Comparison of ENCODE assay signal across 22 cellular contexts in genomic region chr16:56233795-56234566, GRCh38. TPM values are rescaled to one million over a fixed set of nuclear protein-coding genes. Genes with fewer than 3 reads are reported as not detected.
DNase-seq lines count a peak whose midpoint lies in the region; ATAC-seq and TF ChIP-seq lines count a peak whose summit lies in the region.
"Had no signal": no experiment of that assay in that cellular context is flagged by ENCODE, and none has a peak within 500 bp of the region (broad histone marks: within the 10 kb centered on the region; RNA-seq: fewer than 3 reads in every experiment).

No MANE protein-coding gene starts in this region.

- CTCF ChIA-PET in MCF 10A (lab: Yijun Ruan, JAX): interaction anchor here (1.1 to 1.5 kb wide), 3 partner anchors 9 to 193 kb away, joined by 3 to 5 read pairs (median 4); no protein-coding TSS in a partner anchor
- CTCF ChIA-PET in mammary epithelial cell (lab: Charles Lee; ENCODE audit: low non-redundant PET): no interaction called here

- no peaks in the 10 kb centered on the region for H3K79me2 ChIP-seq in mammary epithelial cell (ENCODE audit: insufficient read depth, low read length)

- no peaks in the 10 kb centered on the region for H3K36me3 ChIP-seq in mammary epithelial cell (ENCODE audit: insufficient read depth, low read length)
- H3K36me3 ChIP-seq in liver (ENCODE audit: control insufficient read depth in 4 of 4, insufficient read depth in 3 of 4, low read depth in 1 of 4, low read length in 3 of 4): no peaks in the 10 kb centered on the region
- H3K36me3 ChIP-seq in upper lobe of right lung: no peaks in the 10 kb centered on the region

- H2AFZ ChIP-seq in mammary epithelial cell (ENCODE audit: low read depth, low read length): no peak overlapping the region

- intact Hi-C loops in MCF 10A (cut with micrococcal nuclease) (no loop called here), mammary epithelial cell (cut with micrococcal nuclease) (no loop called here), upper lobe of right lung (cut with DNase I) (no loop called here)

- H3K4me3 Mint-ChIP-seq in MCF 10A (ENCODE audit: unreplicated experiment): no peak overlapping the region
- H3K4me3 Mint-ChIP-seq in central memory CD8-positive, alpha-beta T cell: no peak overlapping the region

- 22% methylated on average over 1 of the region's 2 CpGs for WGBS in mammary epithelial cell (ENCODE audit: low coverage, missing lambda C conversion rate)
- WGBS in liver: 28% methylated on average over 2 of the region's 2 CpGs

- BruUV-seq in MCF 10A (replicated peaks; lab: Mats Ljungman, UMichigan) (no TSS peak), mammary epithelial cell (replicated peaks; lab: Mats Ljungman, UMichigan) (no TSS peak)

- H3K9me3 ChIP-seq in mammary epithelial cell (replicated peaks; ENCODE audit: insufficient read depth, low read length): no peaks in the 10 kb centered on the region
- no peaks in the 10 kb centered on the region for H3K9me3 ChIP-seq in liver (ENCODE audit: control insufficient read depth in 4 of 4, low read length in 3 of 4)
- H3K9me3 ChIP-seq in upper lobe of right lung: no peaks in the 10 kb centered on the region

- no peak for ATAC-seq in central memory CD8-positive, alpha-beta T cell (replicated peaks; ENCODE audit: extremely low read depth, poor library complexity, severe bottlenecking)
- peak; percentile 22 for ATAC-seq in upper lobe of right lung
- ATAC-seq in HG02571 (IDR thresholded peaks at IDR 0.05; ENCODE audit: unreplicated experiment): no peak
- ATAC-seq: HCT116 had no signal

- no peak overlapping the region for H3K27ac Mint-ChIP-seq in MCF 10A (ENCODE audit: low read depth, unreplicated experiment)
- H3K27ac Mint-ChIP-seq in central memory CD8-positive, alpha-beta T cell (ENCODE audit: low read depth): peak overlapping the region; percentile 70

- POLR2A ChIA-PET in MCF 10A (lab: Yijun Ruan, JAX): interaction anchor here (0.9 to 1.3 kb wide), 3 partner anchors 11 to 125 kb away, joined by 3 to 5 read pairs (median 3); no protein-coding TSS in a partner anchor

- H3K27ac ChIP-seq in mammary epithelial cell (ENCODE audit: insufficient read depth, low read depth, low read length) (no peak overlapping the region), liver (ENCODE audit: low read depth in 1 of 2, low read length in 2 of 2) (peak overlapping the region; percentile 45 to 71), upper lobe of right lung (no peak overlapping the region)

- no peaks in the 10 kb centered on the region for H3K27me3 Mint-ChIP-seq in MCF 10A (ENCODE audit: insufficient read depth, unreplicated experiment)
- H3K27me3 Mint-ChIP-seq in central memory CD8-positive, alpha-beta T cell: no peaks in the 10 kb centered on the region

- H3K27me3 ChIP-seq in mammary epithelial cell (ENCODE audit: insufficient read depth, low read length) (peaks cover 3% of the 10 kb centered on the region), liver (ENCODE audit: control insufficient read depth in 4 of 4, insufficient read depth in 4 of 4, low read length in 3 of 4) (no peaks in the 10 kb centered on the region), upper lobe of right lung (no peaks in the 10 kb centered on the region)

- TF ChIP-seq CTCF in MCF 10A (IDR thresholded peaks at IDR 0.05; ENCODE audit: unreplicated experiment) (no peak), mammary epithelial cell (conservative IDR thresholded peaks at IDR 0.05 in 1 of 2, IDR thresholded peaks at IDR 0.05 in 1 of 2; ENCODE audit: extremely low read depth in 1 of 2, insufficient read depth in 1 of 2, low read depth in 1 of 2, low read length in 2 of 2) (no peak), liver (IDR thresholded peaks at IDR 0.05; ENCODE audit: low read depth, low read length, missing input control) (no peak), upper lobe of right lung (IDR thresholded peaks at IDR 0.05) (no peak)

- H3K4me2 ChIP-seq in mammary epithelial cell (ENCODE audit: insufficient read depth, low read depth, low read length): no peak overlapping the region

- no peaks in the 10 kb centered on the region for H4K20me1 ChIP-seq in mammary epithelial cell (ENCODE audit: insufficient read depth, low read length)

- no peaks in the 10 kb centered on the region for H3K36me3 Mint-ChIP-seq in MCF 10A (ENCODE audit: insufficient read depth, unreplicated experiment)
- H3K36me3 Mint-ChIP-seq in central memory CD8-positive, alpha-beta T cell (ENCODE audit: insufficient read depth): no peaks in the 10 kb centered on the region

- in situ Hi-C loops in mammary epithelial cell (cut with MboI; ENCODE audit: low sequenced_read_pairs in 2 of 2): no loop called here

- no peak overlapping the region for H3K9ac ChIP-seq in mammary epithelial cell (ENCODE audit: insufficient read depth, low read length)
- H3K9ac ChIP-seq in liver (ENCODE audit: low read depth in 1 of 2, low read length in 2 of 2): peak overlapping the region in 1 of 2 donors; percentile 27

- H3K4me1 Mint-ChIP-seq in MCF 10A (ENCODE audit: insufficient read depth, unreplicated experiment): no peaks in the 10 kb centered on the region
- H3K4me1 Mint-ChIP-seq in central memory CD8-positive, alpha-beta T cell: peaks cover 13% of the 10 kb centered on the region

- peak; percentile 3 for DNase-seq in MCF 10A (ENCODE audit: unreplicated experiment)
- no peak for DNase-seq in mammary epithelial cell
- DNase-seq in central memory CD8-positive, alpha-beta T cell (ENCODE audit: low spot score in 2 of 2): no peak
- DNase-seq in upper lobe of right lung: no peak
- DNase-seq in SW 1271 (lab: John Stamatoyannopoulos, UW): no peak
- no peak for DNase-seq in SKM-1 treated with dmso at 0.1 percent for 144 hours (lab: John Stamatoyannopoulos, UW; ENCODE audit: unreplicated experiment)
- DNase-seq: AML-193, C1 segment of cervical spinal cord, GDM1, KBM-7, NCI-H1105 treated with DMSO at 0.1 percent for 48 hours, NCI-H2029 treated with DMSO at 0.1 percent for 48 hours, NCI-H2171, NCI-H345, NCI-H524, NCI-H82, OCI-M1, Right ventricle myocardium superior had no signal

- H3K4me1 ChIP-seq in mammary epithelial cell (ENCODE audit: insufficient read depth, low read length) (no peaks in the 10 kb centered on the region), liver (ENCODE audit: control insufficient read depth in 4 of 4, insufficient read depth in 4 of 4, low read length in 3 of 4) (peaks cover 5 to 65% (median 49%) of the 10 kb centered on the region in 4 donors), upper lobe of right lung (no peaks in the 10 kb centered on the region)

- H3K9me3 Mint-ChIP-seq in MCF 10A (ENCODE audit: unreplicated experiment): no peaks in the 10 kb centered on the region
- H3K9me3 Mint-ChIP-seq in central memory CD8-positive, alpha-beta T cell: no peaks in the 10 kb centered on the region

- H3K4me3 ChIP-seq in mammary epithelial cell (replicated peaks in 1 of 3; ENCODE audit: insufficient read depth in 1 of 3, low read depth in 2 of 3, low read length in 3 of 3) (no peak overlapping the region), liver (ENCODE audit: low read depth in 1 of 3, low read length in 3 of 3) (peak overlapping the region in 1 of 3 donors; percentile 66), upper lobe of right lung (no peak overlapping the region)

- peak in 1 of 2 donors; percentile 43 for TF ChIP-seq RAD21 in liver (IDR thresholded peaks at IDR 0.05)

- dilution Hi-C loops in mammary epithelial cell (cut with HindIII; ENCODE audit: low sequenced_read_pairs): loop anchor here (5.0 kb wide), 1 partner anchor 33 kb away; no protein-coding TSS in a partner anchor

TF ChIP-seq in liver, 16 proteins besides CTCF, POLR2A, EP300 and RAD21 (continues in another document):
- TF ChIP-seq GABPA (IDR thresholded peaks at IDR 0.05 in 1 of 2, conservative IDR thresholded peaks at IDR 0.05 in 1 of 2) (no peak), HNF4A (conservative IDR thresholded peaks at IDR 0.05) (peak; percentile 66 to 73), SP1 (IDR thresholded peaks at IDR 0.05) (peak; percentile 69), ATF3 (IDR thresholded peaks at IDR 0.05) (no peak), HNF4G (IDR thresholded peaks at IDR 0.05) (no peak), YY1 (IDR thresholded peaks at IDR 0.05) (peak; percentile 29), REST (IDR thresholded peaks at IDR 0.05) (no peak), JUND (IDR thresholded peaks at IDR 0.05) (peak; percentile 32 to 57), RXRA (IDR thresholded peaks at IDR 0.05) (peak; percentile 79 to 90), TAF1 (conservative IDR thresholded peaks at IDR 0.05) (no peak), EGR1 (IDR thresholded peaks at IDR 0.05; ENCODE audit: low read depth in 2 of 2) (no peak)

RNA-seq across cellular contexts. Expression of gene GNAO1, which starts 42.7 kb away (rescaled TPM):
- 0.44 TPM in 1 of 2 replicates, not detected in the other for total RNA-seq in MCF 10A (2022)
- under 1 TPM in 1 of 2 donors, not detected in 1; 0.38 TPM for total RNA-seq in mammary epithelial cell
- 0.19 TPM for polyA plus RNA-seq in mammary epithelial cell
- 19.9 TPM for polyA minus RNA-seq in mammary epithelial cell
- total RNA-seq in liver: 10 to 100 TPM in 1 of 2 donors, under 1 TPM in 1; 0.61 to 15.1 TPM
- 10 to 100 TPM in 1 of 2 donors, 1 to 10 TPM in 1; 3.2 to 10.8 TPM for polyA plus RNA-seq in liver
- total RNA-seq in upper lobe of right lung: 1.8 TPM
- total RNA-seq: A172 had no signal

Comparison
In these comparisons a context has a peak if more than half of its experiments do, and no peak if none do; other contexts are left out.
1. H3K27ac ChIP-seq: peak in liver (2 of 2); none in mammary epithelial cell (single experiment) and upper lobe of right lung (single experiment).